10 cellular contexts compared by ENCODE assay signal in genomic region chr2:60484080-60484737, GRCh38.
DNase-seq lines count a peak whose midpoint lies in the region; ATAC-seq and TF ChIP-seq lines count a peak whose summit lies in the region.
"Had no signal": no experiment of that assay in that cellular context is flagged by ENCODE, and none has a peak within 500 bp of the region (broad histone marks: within the 10 kb centered on the region; RNA-seq: fewer than 3 reads in every experiment).

No MANE protein-coding gene starts in this region.

- H3K4me1 ChIP-seq in uterus = no peaks in the 10 kb centered on the region
- H3K4me1 ChIP-seq in CD8-positive, alpha-beta T cell (ENCODE audit: insufficient read depth, low read length) = no peaks in the 10 kb centered on the region

- no peak for TF ChIP-seq CTCF in uterus (IDR thresholded peaks at IDR 0.05)
- TF ChIP-seq CTCF in CD8-positive, alpha-beta T cell (IDR thresholded peaks at IDR 0.05) = no peak

- no peak for TF ChIP-seq POLR2A in uterus (IDR thresholded peaks at IDR 0.05)

- ATAC-seq in GM18909 (IDR thresholded peaks at IDR 0.05; ENCODE audit: poor library complexity, unreplicated experiment) (peak; percentile 35), Right ventricle myocardium superior (ENCODE audit: poor library complexity) (peak; percentile 49), HG03378 (IDR thresholded peaks at IDR 0.05; ENCODE audit: unreplicated experiment) (no peak)
- no peak for ATAC-seq in CD8-positive, alpha-beta T cell

- H3K27me3 ChIP-seq in uterus = no peaks in the 10 kb centered on the region
- no peaks in the 10 kb centered on the region for H3K27me3 ChIP-seq in CD8-positive, alpha-beta T cell (ENCODE audit: insufficient read depth, low read length)

- H3K36me3 ChIP-seq in uterus = no peaks in the 10 kb centered on the region
- no peaks in the 10 kb centered on the region for H3K36me3 ChIP-seq in CD8-positive, alpha-beta T cell (ENCODE audit: insufficient read depth, low read length)

- H3K36me3 Mint-ChIP-seq in CD8-positive, alpha-beta T cell = no peaks in the 10 kb centered on the region

- peaks cover 9% of the 10 kb centered on the region for H3K27me3 Mint-ChIP-seq in CD8-positive, alpha-beta T cell (ENCODE audit: low read depth)

- H3K9me3 ChIP-seq in uterus = no peaks in the 10 kb centered on the region
- H3K9me3 ChIP-seq in CD8-positive, alpha-beta T cell (ENCODE audit: low read length) = no peaks in the 10 kb centered on the region

- POLR2A ChIA-PET in CD8-positive, alpha-beta T cell (lab: Charles Lee) = no interaction called here

- H3K4me3 Mint-ChIP-seq in CD8-positive, alpha-beta T cell = no peak overlapping the region

- H3K9me3 Mint-ChIP-seq in CD8-positive, alpha-beta T cell = no peaks in the 10 kb centered on the region

- H3K4me1 Mint-ChIP-seq in CD8-positive, alpha-beta T cell (ENCODE audit: low read depth) = peaks cover 2% of the 10 kb centered on the region

- no peak overlapping the region for H3K27ac ChIP-seq in uterus
- no peak overlapping the region for H3K27ac ChIP-seq in CD8-positive, alpha-beta T cell (ENCODE audit: low read depth, low read length)
- H3K27ac ChIP-seq: KMS-11 had no signal

- H3K4me3 ChIP-seq in skeletal muscle cell (ENCODE audit: low read depth, low read length) (no peak overlapping the region), uterus (no peak overlapping the region)
- H3K4me3 ChIP-seq in CD8-positive, alpha-beta T cell (ENCODE audit: low read depth, low read length) = no peak overlapping the region
- H3K4me3 ChIP-seq: lung had no signal

- DNase-seq in NAMALWA (ENCODE audit: low spot score) (peak; percentile 68), Right ventricle myocardium superior (no peak), skeletal muscle cell (ENCODE audit: low read depth) (peak; percentile 48), uterus (no peak), NCI-H526 (lab: John Stamatoyannopoulos, UW) (no peak)
- DNase-seq in CD8-positive, alpha-beta T cell = no peak

- intact Hi-C loops in Right ventricle myocardium superior (cut with DNase I) (no loop called here), uterus (cut with DNase I; ENCODE audit: low total_unique reads) (no loop called here)
- intact Hi-C loops in CD8-positive, alpha-beta T cell (cut with DNase I, micrococcal nuclease) = no loop called here

- CTCF ChIA-PET in CD8-positive, alpha-beta T cell (lab: Charles Lee) = interaction anchor here (1.0 to 1.3 kb wide), 2 partner anchors 9 to 77 kb away, joined by 3 read pairs; no protein-coding TSS in a partner anchor

- no peak overlapping the region for H3K27ac Mint-ChIP-seq in CD8-positive, alpha-beta T cell

Comparison
In these comparisons a context has a peak if more than half of its experiments do, and no peak if none do; other contexts are left out.
1. ATAC-seq: peak in GM18909 (single experiment) and Right ventricle myocardium superior (single experiment); none in HG03378 (single experiment) and CD8-positive, alpha-beta T cell (single experiment).
2. DNase-seq: peak in NAMALWA (single experiment) and skeletal muscle cell (single experiment); none in Right ventricle myocardium superior (single experiment), uterus (0 of 2), NCI-H526 (0 of 2) and CD8-positive, alpha-beta T cell (0 of 7).